ENCODE assay signal across 15 cellular contexts in genomic region chr3:16174976-16175901, GRCh38. TPM values are rescaled to one million over a fixed set of nuclear protein-coding genes. Genes with fewer than 3 reads are reported as not detected.
DNase-seq lines count a peak whose midpoint lies in the region; ATAC-seq and TF ChIP-seq lines count a peak whose summit lies in the region.
"Had no signal": no experiment of that assay in that cellular context is flagged by ENCODE, and none has a peak within 500 bp of the region (broad histone marks: within the 10 kb centered on the region; RNA-seq: fewer than 3 reads in every experiment).

No MANE protein-coding gene starts in this region.

- peaks cover 0 to 7% (median 0%) of the 10 kb centered on the region in 7 donors for H3K27me3 ChIP-seq in heart right ventricle
- H3K27me3 ChIP-seq in foreskin keratinocyte, result peaks cover 37% of the 10 kb centered on the region
- H3K27me3 ChIP-seq in psoas muscle (ENCODE audit: insufficient read depth in 3 of 3, low read length in 2 of 3), result no peaks in the 10 kb centered on the region
- no peaks in the 10 kb centered on the region for H3K27me3 ChIP-seq in vagina

- H3K4me1 ChIP-seq in heart right ventricle, result peaks cover 0 to 51% (median 37%) of the 10 kb centered on the region in 9 donors
- no peaks in the 10 kb centered on the region for H3K4me1 ChIP-seq in foreskin keratinocyte
- peaks cover 51% of the 10 kb centered on the region for H3K4me1 ChIP-seq in psoas muscle
- H3K4me1 ChIP-seq in vagina, result peaks cover 23% of the 10 kb centered on the region

- CTCF ChIA-PET in activated naive CD4-positive, alpha-beta T cell treated with anti-CD3 and anti-CD28 coated beads, Interleukin-2, amount 10 ng/mL, durations not matched to agents 7 days and 5 days (lab: Charles Lee), result interaction anchor here (2.6 kb wide), 1 partner anchor 127 kb away, joined by 10 read pairs; no protein-coding TSS in a partner anchor

- DNase-seq in heart right ventricle (no peak), left cardiac atrium (no peak), foreskin keratinocyte (no peak), psoas muscle (peak; percentile 39 to 61), vagina (ENCODE audit: extremely low spot score in 2 of 2) (peak in 1 of 2 donors; percentile 83), GM10266 (ENCODE audit: extremely low spot score) (no peak)
- no peak for DNase-seq in activated naive CD4-positive, alpha-beta T cell treated with anti-CD3 and anti-CD28 coated beads, Interleukin-2, amount 10 ng/mL, durations not matched to agents 7 days and 5 days
- DNase-seq: DMS53; endodermal cell; stimulated activated naive B cell treated with anti-CD40 and anti-IgM and Interleukin-4, amounts not matched to agents 10 μg/mL and 1 μg/mL and 100 μg/mL, for 72 hours had no signal

- peak overlapping the region in 8 of 10 donors; percentile 1 to 81 (median 56) for H3K27ac ChIP-seq in heart right ventricle
- H3K27ac ChIP-seq in foreskin keratinocyte, result peak overlapping the region; percentile 40
- H3K27ac ChIP-seq in psoas muscle, result peak overlapping the region; percentile 83
- H3K27ac ChIP-seq in vagina, result peak overlapping the region; percentile 72
- H3K27ac ChIP-seq: KMS-11 had no signal

- ATAC-seq in heart right ventricle (peak in 2 of 8 donors; percentile 12 to 22), left cardiac atrium (no peak), foreskin keratinocyte (no peak), psoas muscle (peak in 3 of 4 donors; percentile 11 to 23 (median 13))
- ATAC-seq in activated T-helper 17 cell treated with anti-CD3 and anti-CD28 coated beads, Interleukin-2, amount 50 U/mL, for 72 hours (replicated peaks), result no peak
- ATAC-seq: A549; stimulated activated naive B cell treated with anti-CD40 and anti-IgM and Interleukin-4, amounts not matched to agents 10 μg/mL and 1 μg/mL and 100 μg/mL, for 72 hours had no signal

- H3K36me3 ChIP-seq in heart right ventricle, result no peaks in the 10 kb centered on the region
- no peaks in the 10 kb centered on the region for H3K36me3 ChIP-seq in psoas muscle (ENCODE audit: insufficient read depth in 1 of 2, low read depth in 1 of 2)
- H3K36me3 ChIP-seq in vagina, result no peaks in the 10 kb centered on the region

- no peak for TF ChIP-seq POLR2A in vagina (IDR thresholded peaks at IDR 0.05)

- no peaks in the 10 kb centered on the region for H3K4me1 Mint-ChIP-seq in activated T-helper 17 cell treated with anti-CD3 and anti-CD28 coated beads, Interleukin-2, amount 50 U/mL, for 72 hours
- no peaks in the 10 kb centered on the region for H3K4me1 Mint-ChIP-seq in activated naive CD4-positive, alpha-beta T cell treated with anti-CD3 and anti-CD28 coated beads, Interleukin-2, amount 10 ng/mL, durations not matched to agents 7 days and 5 days

- no peak for TF ChIP-seq CTCF in heart right ventricle (IDR thresholded peaks at IDR 0.05)
- no peak for TF ChIP-seq CTCF in foreskin keratinocyte (conservative IDR thresholded peaks at IDR 0.05)
- no peak for TF ChIP-seq CTCF in psoas muscle (IDR thresholded peaks at IDR 0.05)
- TF ChIP-seq CTCF in vagina (IDR thresholded peaks at IDR 0.05), result no peak
- no peak for TF ChIP-seq CTCF in GM10266 (IDR thresholded peaks at IDR 0.05; ENCODE audit: control insufficient read depth, insufficient read depth, low read depth, missing control alignments)

- no peaks in the 10 kb centered on the region for H3K9me3 Mint-ChIP-seq in activated T-helper 17 cell treated with anti-CD3 and anti-CD28 coated beads, Interleukin-2, amount 50 U/mL, for 72 hours
- no peaks in the 10 kb centered on the region for H3K9me3 Mint-ChIP-seq in activated naive CD4-positive, alpha-beta T cell treated with anti-CD3 and anti-CD28 coated beads, Interleukin-2, amount 10 ng/mL, durations not matched to agents 7 days and 5 days
- H3K9me3 Mint-ChIP-seq: endodermal cell; stimulated activated naive B cell treated with anti-CD40 and anti-IgM and Interleukin-4, amounts not matched to agents 10 μg/mL and 1 μg/mL and 100 μg/mL, for 72 hours; T-helper 2 cell treated with Interferon-gamma antibody and Interleukin-4, amounts not matched to agents 5 μg/mL and 100 μg/mL, for 36 hours had no signal

- H3K4me3 ChIP-seq in heart right ventricle (peak overlapping the region; percentile 11 to 42 (median 32)), psoas muscle (peak overlapping the region; percentile 55), vagina (peak overlapping the region; percentile 47 to 48)
- H3K4me3 ChIP-seq: A549 had no signal

- no peaks in the 10 kb centered on the region for H3K36me3 Mint-ChIP-seq in activated T-helper 17 cell treated with anti-CD3 and anti-CD28 coated beads, Interleukin-2, amount 50 U/mL, for 72 hours (ENCODE audit: low read depth)
- no peaks in the 10 kb centered on the region for H3K36me3 Mint-ChIP-seq in activated naive CD4-positive, alpha-beta T cell treated with anti-CD3 and anti-CD28 coated beads, Interleukin-2, amount 10 ng/mL, durations not matched to agents 7 days and 5 days
- H3K36me3 Mint-ChIP-seq: stimulated activated naive B cell treated with anti-CD40 and anti-IgM and Interleukin-4, amounts not matched to agents 10 μg/mL and 1 μg/mL and 100 μg/mL, for 72 hours had no signal

- no peak overlapping the region for H3K27ac Mint-ChIP-seq in activated T-helper 17 cell treated with anti-CD3 and anti-CD28 coated beads, Interleukin-2, amount 50 U/mL, for 72 hours
- no peak overlapping the region for H3K27ac Mint-ChIP-seq in activated naive CD4-positive, alpha-beta T cell treated with anti-CD3 and anti-CD28 coated beads, Interleukin-2, amount 10 ng/mL, durations not matched to agents 7 days and 5 days
- H3K27ac Mint-ChIP-seq: endodermal cell; nephron progenitor cell; stimulated activated naive B cell treated with anti-CD40 and anti-IgM and Interleukin-4, amounts not matched to agents 10 μg/mL and 1 μg/mL and 100 μg/mL, for 72 hours; T-helper 2 cell treated with Interferon-gamma antibody and Interleukin-4, amounts not matched to agents 5 μg/mL and 100 μg/mL, for 36 hours had no signal

- intact Hi-C loops in heart right ventricle (cut with DNase I) (loop anchor here (2.0 to 10.0 kb wide), 7 partner anchors 43 to 540 kb away; no protein-coding TSS in a partner anchor), left cardiac atrium (cut with DNase I) (loop anchor here (5.0 to 10.0 kb wide), 3 partner anchors 72 to 360 kb away; no protein-coding TSS in a partner anchor), psoas muscle (cut with DNase I) (loop anchor here (2.0 to 5.0 kb wide), 4 partner anchors 24 to 358 kb away; no protein-coding TSS in a partner anchor), vagina (cut with DNase I) (loop anchor here (5.0 kb wide), 2 partner anchors 33 to 72 kb away; no protein-coding TSS in a partner anchor)

- H3K4me3 Mint-ChIP-seq in activated T-helper 17 cell treated with anti-CD3 and anti-CD28 coated beads, Interleukin-2, amount 50 U/mL, for 72 hours, result no peak overlapping the region
- no peak overlapping the region for H3K4me3 Mint-ChIP-seq in activated naive CD4-positive, alpha-beta T cell treated with anti-CD3 and anti-CD28 coated beads, Interleukin-2, amount 10 ng/mL, durations not matched to agents 7 days and 5 days
- H3K4me3 Mint-ChIP-seq: endodermal cell; nephron progenitor cell; stimulated activated naive B cell treated with anti-CD40 and anti-IgM and Interleukin-4, amounts not matched to agents 10 μg/mL and 1 μg/mL and 100 μg/mL, for 72 hours; T-helper 2 cell treated with Interferon-gamma antibody and Interleukin-4, amounts not matched to agents 5 μg/mL and 100 μg/mL, for 36 hours had no signal

- no peaks in the 10 kb centered on the region for H3K9me3 ChIP-seq in heart right ventricle
- H3K9me3 ChIP-seq in psoas muscle, result no peaks in the 10 kb centered on the region
- no peaks in the 10 kb centered on the region for H3K9me3 ChIP-seq in vagina
- H3K9me3 ChIP-seq: A549 had no signal

- WGBS in heart right ventricle, 2 donors, result 73 to 76% methylated on average over 19 of the region's 19 CpGs
- 68 to 72% (median 72%) methylated on average over 19 of the region's 19 CpGs for WGBS in psoas muscle, 3 donors

- peaks cover 23% of the 10 kb centered on the region for H3K27me3 Mint-ChIP-seq in activated T-helper 17 cell treated with anti-CD3 and anti-CD28 coated beads, Interleukin-2, amount 50 U/mL, for 72 hours
- peaks cover 36% of the 10 kb centered on the region for H3K27me3 Mint-ChIP-seq in activated naive CD4-positive, alpha-beta T cell treated with anti-CD3 and anti-CD28 coated beads, Interleukin-2, amount 10 ng/mL, durations not matched to agents 7 days and 5 days

RNA-seq across cellular contexts. Expression of gene GALNT15, which starts 0.8 kb away (rescaled TPM):
- total RNA-seq in heart right ventricle, result 10 to 100 TPM in 2 of 10 donors, 1 to 10 TPM in 6, under 1 TPM in 2; 0.55 to 30.5 (median 2.6) TPM
- polyA plus RNA-seq in heart right ventricle, result 10 to 100 TPM in 1 of 2 donors, 1 to 10 TPM in 1; 8.0 to 10.9 TPM
- total RNA-seq in left cardiac atrium, result 10 to 100 TPM; 11.1 to 26.5 TPM
- total RNA-seq in foreskin keratinocyte, result not detected in 2 replicates
- polyA plus RNA-seq in foreskin keratinocyte, result not detected in 2 replicates
- 10 to 100 TPM in 3 of 4 donors, 1 to 10 TPM in 1; 5.5 to 50.6 (median 24.1) TPM for total RNA-seq in psoas muscle
- 10 to 100 TPM; 16.2 to 29.6 (median 25.8) TPM for polyA plus RNA-seq in psoas muscle
- 225 TPM for total RNA-seq in vagina
- under 1 TPM in 1 of 2 donors, not detected in 1; 0.22 TPM for total RNA-seq in activated T-helper 17 cell treated with anti-CD3 and anti-CD28 coated beads, Interleukin-2, amount 50 U/mL, for 72 hours

Comparison
In these comparisons a context has a peak if more than half of its experiments do, and no peak if none do; other contexts are left out.
1. ATAC-seq: peak in psoas muscle (3 of 4); none in left cardiac atrium (0 of 2), foreskin keratinocyte (single experiment) and activated T-helper 17 cell treated with anti-CD3 and anti-CD28 coated beads, Interleukin-2, amount 50 U/mL, for 72 hours (single experiment).
2. DNase-seq: peak in psoas muscle (2 of 2); none in heart right ventricle (0 of 2), left cardiac atrium (single experiment), foreskin keratinocyte (0 of 2), activated naive CD4-positive, alpha-beta T cell treated with anti-CD3 and anti-CD28 coated beads, Interleukin-2, amount 10 ng/mL, durations not matched to agents 7 days and 5 days (single experiment) and GM10266 (single experiment).
3. Peak in every context shown above with its lines, with median percentiles within 50 percentile points of each other: H3K27ac ChIP-seq and H3K4me3 ChIP-seq.